Comparison of ENCODE assay signal across 1 cellular context in the genomic region with DNA sequence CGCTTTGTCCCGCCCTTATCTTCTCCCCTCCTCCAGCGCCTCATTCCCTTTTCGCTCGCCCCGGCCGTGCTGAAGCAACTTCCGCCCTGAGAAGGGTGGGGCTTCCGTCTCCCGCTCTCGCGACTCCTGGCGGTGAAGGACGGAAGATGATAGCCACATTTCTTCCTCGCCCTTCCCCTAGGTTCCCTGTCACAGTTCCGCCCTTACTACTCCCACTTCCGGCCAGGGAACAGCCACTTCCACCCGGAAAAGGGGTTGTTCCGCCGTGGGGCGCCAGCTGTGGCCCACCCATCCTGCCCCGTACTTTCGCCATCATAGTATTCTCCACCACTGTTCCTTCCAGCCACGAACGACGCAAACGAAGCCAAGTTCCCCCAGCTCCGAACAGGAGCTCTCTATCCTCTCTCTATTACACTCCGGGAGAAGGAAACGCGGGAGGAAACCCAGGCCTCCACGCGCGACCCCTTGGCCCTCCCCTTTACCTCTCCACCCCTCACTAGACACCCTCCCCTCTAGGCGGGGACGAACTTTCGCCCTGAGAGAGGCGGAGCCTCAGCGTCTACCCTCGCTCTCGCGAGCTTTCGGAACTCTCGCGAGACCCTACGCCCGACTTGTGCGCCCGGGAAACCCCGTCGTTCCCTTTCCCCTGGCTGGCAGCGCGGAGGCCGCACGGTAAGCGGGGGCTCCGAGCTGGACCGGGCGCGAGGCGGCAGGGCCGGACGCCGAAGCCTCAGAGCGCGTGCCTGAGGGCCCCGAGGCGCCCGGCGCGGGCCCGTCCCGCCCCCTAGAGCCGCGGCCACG.
TF ChIP-seq lines count a peak whose summit lies in the region.

A gene (plus strand): TSS at position 638 of the 801 bp plus-strand sequence. CDS start 520 bp downstream, outside the sequence.

TF ChIP-seq in K562, 482 proteins besides CTCF, POLR2A, EP300 and RAD21 (continued from another document and continues in another):
- TF ChIP-seq, protein P1, sequence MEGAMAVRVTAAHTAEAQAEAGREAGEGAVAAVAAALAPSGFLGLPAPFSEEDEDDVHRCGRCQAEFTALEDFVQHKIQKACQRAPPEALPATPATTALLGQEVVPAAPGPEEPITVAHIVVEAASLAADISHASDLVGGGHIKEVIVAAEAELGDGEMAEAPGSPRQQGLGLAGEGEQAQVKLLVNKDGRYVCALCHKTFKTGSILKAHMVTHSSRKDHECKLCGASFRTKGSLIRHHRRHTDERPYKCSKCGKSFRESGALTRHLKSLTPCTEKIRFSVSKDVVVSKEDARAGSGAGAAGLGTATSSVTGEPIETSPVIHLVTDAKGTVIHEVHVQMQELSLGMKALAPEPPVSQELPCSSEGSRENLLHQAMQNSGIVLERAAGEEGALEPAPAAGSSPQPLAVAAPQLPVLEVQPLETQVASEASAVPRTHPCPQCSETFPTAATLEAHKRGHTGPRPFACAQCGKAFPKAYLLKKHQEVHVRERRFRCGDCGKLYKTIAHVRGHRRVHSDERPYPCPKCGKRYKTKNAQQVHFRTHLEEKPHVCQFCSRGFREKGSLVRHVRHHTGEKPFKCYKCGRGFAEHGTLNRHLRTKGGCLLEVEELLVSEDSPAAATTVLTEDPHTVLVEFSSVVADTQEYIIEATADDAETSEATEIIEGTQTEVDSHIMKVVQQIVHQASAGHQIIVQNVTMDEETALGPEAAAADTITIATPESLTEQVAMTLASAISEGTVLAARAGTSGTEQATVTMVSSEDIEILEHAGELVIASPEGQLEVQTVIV (CRISPR knock-in tag; IDR thresholded peaks at IDR 0.05; ENCODE audit: borderline replicate concordance): no peak
- TF ChIP-seq HLTF (IDR thresholded peaks at IDR 0.05): peak; percentile 91
- peak; percentile 89 for TF ChIP-seq POLR2H (tag; IDR thresholded peaks at IDR 0.05; ENCODE audit: low read depth)
- TF ChIP-seq RUNX1 (IDR thresholded peaks at IDR 0.05; ENCODE audit: low read depth): peak; percentile 85; the same call in 1 of the 2 replicates
- TF ChIP-seq ZNF551 (CRISPR knock-in tag; IDR thresholded peaks at IDR 0.05): no peak
- TF ChIP-seq ZNF408 (CRISPR knock-in tag; IDR thresholded peaks at IDR 0.05; ENCODE audit: low read depth): no peak
- TF ChIP-seq, protein P2, sequence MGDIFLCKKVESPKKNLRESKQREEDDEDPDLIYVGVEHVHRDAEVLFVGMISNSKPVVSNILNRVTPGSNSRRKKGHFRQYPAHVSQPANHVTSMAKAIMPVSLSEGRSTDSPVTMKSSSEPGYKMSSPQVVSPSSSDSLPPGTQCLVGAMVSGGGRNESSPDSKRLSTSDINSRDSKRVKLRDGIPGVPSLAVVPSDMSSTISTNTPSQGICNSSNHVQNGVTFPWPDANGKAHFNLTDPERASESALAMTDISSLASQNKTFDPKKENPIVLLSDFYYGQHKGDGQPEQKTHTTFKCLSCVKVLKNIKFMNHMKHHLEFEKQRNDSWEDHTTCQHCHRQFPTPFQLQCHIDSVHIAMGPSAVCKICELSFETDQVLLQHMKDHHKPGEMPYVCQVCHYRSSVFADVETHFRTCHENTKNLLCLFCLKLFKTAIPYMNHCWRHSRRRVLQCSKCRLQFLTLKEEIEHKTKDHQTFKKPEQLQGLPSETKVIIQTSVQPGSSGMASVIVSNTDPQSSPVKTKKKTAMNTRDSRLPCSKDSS (IDR thresholded peaks at IDR 0.05; ENCODE audit: low read depth, partially characterized antibody): no peak
- TF ChIP-seq NEUROD1 (IDR thresholded peaks at IDR 0.05; ENCODE audit: borderline replicate concordance, low read depth, low read length, partially characterized antibody): peak; percentile 78
- TF ChIP-seq ZNF23 (CRISPR knock-in tag; IDR thresholded peaks at IDR 0.05): no peak
- TF ChIP-seq HMG20B (CRISPR knock-in tag; IDR thresholded peaks at IDR 0.05): no peak
- no peak for TF ChIP-seq ZNF717 (CRISPR knock-in tag; IDR thresholded peaks at IDR 0.05)
- no peak for TF ChIP-seq RBM22 (IDR thresholded peaks at IDR 0.05; ENCODE audit: low read depth, low read length, poor library complexity, severe bottlenecking)
- TF ChIP-seq ZNF121 (CRISPR knock-in tag; conservative IDR thresholded peaks at IDR 0.05): no peak
- TF ChIP-seq, protein P3, sequence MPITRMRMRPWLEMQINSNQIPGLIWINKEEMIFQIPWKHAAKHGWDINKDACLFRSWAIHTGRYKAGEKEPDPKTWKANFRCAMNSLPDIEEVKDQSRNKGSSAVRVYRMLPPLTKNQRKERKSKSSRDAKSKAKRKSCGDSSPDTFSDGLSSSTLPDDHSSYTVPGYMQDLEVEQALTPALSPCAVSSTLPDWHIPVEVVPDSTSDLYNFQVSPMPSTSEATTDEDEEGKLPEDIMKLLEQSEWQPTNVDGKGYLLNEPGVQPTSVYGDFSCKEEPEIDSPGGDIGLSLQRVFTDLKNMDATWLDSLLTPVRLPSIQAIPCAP (CRISPR knock-in tag; IDR thresholded peaks at IDR 0.05; ENCODE audit: borderline replicate concordance): no peak
- TF ChIP-seq, protein P4, sequence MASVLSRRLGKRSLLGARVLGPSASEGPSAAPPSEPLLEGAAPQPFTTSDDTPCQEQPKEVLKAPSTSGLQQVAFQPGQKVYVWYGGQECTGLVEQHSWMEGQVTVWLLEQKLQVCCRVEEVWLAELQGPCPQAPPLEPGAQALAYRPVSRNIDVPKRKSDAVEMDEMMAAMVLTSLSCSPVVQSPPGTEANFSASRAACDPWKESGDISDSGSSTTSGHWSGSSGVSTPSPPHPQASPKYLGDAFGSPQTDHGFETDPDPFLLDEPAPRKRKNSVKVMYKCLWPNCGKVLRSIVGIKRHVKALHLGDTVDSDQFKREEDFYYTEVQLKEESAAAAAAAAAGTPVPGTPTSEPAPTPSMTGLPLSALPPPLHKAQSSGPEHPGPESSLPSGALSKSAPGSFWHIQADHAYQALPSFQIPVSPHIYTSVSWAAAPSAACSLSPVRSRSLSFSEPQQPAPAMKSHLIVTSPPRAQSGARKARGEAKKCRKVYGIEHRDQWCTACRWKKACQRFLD (CRISPR knock-in tag; IDR thresholded peaks at IDR 0.05): peak; percentile 87
- no peak for TF ChIP-seq CBX2 (IDR thresholded peaks at IDR 0.05; ENCODE audit: insufficient read depth, low read length, poor library complexity, severe bottlenecking)
- TF ChIP-seq ATF7 (IDR thresholded peaks at IDR 0.05): peak; percentile 93
- no peak for TF ChIP-seq TAL1 (IDR thresholded peaks at IDR 0.05)
- no peak for TF ChIP-seq ZNF274 (IDR thresholded peaks at IDR 0.05; ENCODE audit: borderline replicate concordance, low read depth, low read length)
- peak; percentile 97 for TF ChIP-seq TAF1 (IDR thresholded peaks at IDR 0.05; ENCODE audit: control insufficient read depth, extremely low read depth, insufficient read depth, low read length, severe bottlenecking)
- TF ChIP-seq STAT5B (CRISPR knock-in tag; IDR thresholded peaks at IDR 0.05): no peak
- 0 out of 2 replicates have a peak, but pooled peaks have one; percentile 51 for TF ChIP-seq ZC3H8 (IDR thresholded peaks at IDR 0.05)
- TF ChIP-seq RHOXF2B (CRISPR knock-in tag; conservative IDR thresholded peaks at IDR 0.05): no peak
- TF ChIP-seq, protein P5, sequence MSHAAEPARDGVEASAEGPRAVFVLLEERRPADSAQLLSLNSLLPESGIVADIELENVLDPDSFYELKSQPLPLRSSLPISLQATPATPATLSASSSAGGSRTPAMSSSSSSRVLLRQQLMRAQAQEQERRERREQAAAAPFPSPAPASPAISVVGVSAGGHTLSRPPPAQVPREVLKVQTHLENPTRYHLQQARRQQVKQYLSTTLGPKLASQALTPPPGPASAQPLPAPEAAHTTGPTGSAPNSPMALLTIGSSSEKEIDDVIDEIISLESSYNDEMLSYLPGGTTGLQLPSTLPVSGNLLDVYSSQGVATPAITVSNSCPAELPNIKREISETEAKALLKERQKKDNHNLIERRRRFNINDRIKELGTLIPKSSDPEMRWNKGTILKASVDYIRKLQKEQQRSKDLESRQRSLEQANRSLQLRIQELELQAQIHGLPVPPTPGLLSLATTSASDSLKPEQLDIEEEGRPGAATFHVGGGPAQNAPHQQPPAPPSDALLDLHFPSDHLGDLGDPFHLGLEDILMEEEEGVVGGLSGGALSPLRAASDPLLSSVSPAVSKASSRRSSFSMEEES (CRISPR knock-in tag; IDR thresholded peaks at IDR 0.05): peak; percentile 5; the same call in 1 of the 2 replicates
- no peak for TF ChIP-seq ZNF354B (CRISPR knock-in tag; IDR thresholded peaks at IDR 0.05)
- TF ChIP-seq, protein P6, sequence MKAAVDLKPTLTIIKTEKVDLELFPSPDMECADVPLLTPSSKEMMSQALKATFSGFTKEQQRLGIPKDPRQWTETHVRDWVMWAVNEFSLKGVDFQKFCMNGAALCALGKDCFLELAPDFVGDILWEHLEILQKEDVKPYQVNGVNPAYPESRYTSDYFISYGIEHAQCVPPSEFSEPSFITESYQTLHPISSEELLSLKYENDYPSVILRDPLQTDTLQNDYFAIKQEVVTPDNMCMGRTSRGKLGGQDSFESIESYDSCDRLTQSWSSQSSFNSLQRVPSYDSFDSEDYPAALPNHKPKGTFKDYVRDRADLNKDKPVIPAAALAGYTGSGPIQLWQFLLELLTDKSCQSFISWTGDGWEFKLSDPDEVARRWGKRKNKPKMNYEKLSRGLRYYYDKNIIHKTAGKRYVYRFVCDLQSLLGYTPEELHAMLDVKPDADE (conservative IDR thresholded peaks at IDR 0.05; ENCODE audit: control insufficient read depth, low read depth, low read length): peak; percentile 85
- TF ChIP-seq HMG20A (CRISPR knock-in tag; conservative IDR thresholded peaks at IDR 0.05): no peak
- no peak for TF ChIP-seq ZNF785 (CRISPR knock-in tag; IDR thresholded peaks at IDR 0.05)
- no peak for TF ChIP-seq PHTF2 (CRISPR knock-in tag; IDR thresholded peaks at IDR 0.05)
- TF ChIP-seq BACH1 (tag; IDR thresholded peaks at IDR 0.05): no peak
- no peak for TF ChIP-seq NFE2L1 (tag; IDR thresholded peaks at IDR 0.05; ENCODE audit: borderline replicate concordance, low read depth)
- TF ChIP-seq, protein P7, sequence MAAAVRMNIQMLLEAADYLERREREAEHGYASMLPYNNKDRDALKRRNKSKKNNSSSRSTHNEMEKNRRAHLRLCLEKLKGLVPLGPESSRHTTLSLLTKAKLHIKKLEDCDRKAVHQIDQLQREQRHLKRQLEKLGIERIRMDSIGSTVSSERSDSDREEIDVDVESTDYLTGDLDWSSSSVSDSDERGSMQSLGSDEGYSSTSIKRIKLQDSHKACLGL (CRISPR knock-in tag; IDR thresholded peaks at IDR 0.05; ENCODE audit: borderline replicate concordance, poor library complexity, severe bottlenecking): peak; percentile 90
- peak; percentile 63 for TF ChIP-seq PCBP1 (IDR thresholded peaks at IDR 0.05; ENCODE audit: low read depth, low read length, poor library complexity, severe bottlenecking)
- TF ChIP-seq NR1H2 (CRISPR knock-in tag; IDR thresholded peaks at IDR 0.05): no peak; the same call in 1 of the 2 replicates
- no peak for TF ChIP-seq NFYB (IDR thresholded peaks at IDR 0.05; ENCODE audit: extremely low read depth, insufficient read length)
- TF ChIP-seq, protein P8, sequence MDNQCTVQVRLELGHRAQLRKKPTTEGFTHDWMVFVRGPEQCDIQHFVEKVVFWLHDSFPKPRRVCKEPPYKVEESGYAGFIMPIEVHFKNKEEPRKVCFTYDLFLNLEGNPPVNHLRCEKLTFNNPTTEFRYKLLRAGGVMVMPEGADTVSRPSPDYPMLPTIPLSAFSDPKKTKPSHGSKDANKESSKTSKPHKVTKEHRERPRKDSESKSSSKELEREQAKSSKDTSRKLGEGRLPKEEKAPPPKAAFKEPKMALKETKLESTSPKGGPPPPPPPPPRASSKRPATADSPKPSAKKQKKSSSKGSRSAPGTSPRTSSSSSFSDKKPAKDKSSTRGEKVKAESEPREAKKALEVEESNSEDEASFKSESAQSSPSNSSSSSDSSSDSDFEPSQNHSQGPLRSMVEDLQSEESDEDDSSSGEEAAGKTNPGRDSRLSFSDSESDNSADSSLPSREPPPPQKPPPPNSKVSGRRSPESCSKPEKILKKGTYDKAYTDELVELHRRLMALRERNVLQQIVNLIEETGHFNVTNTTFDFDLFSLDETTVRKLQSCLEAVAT (IDR thresholded peaks at IDR 0.05): peak in 1 of 2 experiments; percentile 44; a peak in 1 of 4 replicates
- TF ChIP-seq, protein P9, sequence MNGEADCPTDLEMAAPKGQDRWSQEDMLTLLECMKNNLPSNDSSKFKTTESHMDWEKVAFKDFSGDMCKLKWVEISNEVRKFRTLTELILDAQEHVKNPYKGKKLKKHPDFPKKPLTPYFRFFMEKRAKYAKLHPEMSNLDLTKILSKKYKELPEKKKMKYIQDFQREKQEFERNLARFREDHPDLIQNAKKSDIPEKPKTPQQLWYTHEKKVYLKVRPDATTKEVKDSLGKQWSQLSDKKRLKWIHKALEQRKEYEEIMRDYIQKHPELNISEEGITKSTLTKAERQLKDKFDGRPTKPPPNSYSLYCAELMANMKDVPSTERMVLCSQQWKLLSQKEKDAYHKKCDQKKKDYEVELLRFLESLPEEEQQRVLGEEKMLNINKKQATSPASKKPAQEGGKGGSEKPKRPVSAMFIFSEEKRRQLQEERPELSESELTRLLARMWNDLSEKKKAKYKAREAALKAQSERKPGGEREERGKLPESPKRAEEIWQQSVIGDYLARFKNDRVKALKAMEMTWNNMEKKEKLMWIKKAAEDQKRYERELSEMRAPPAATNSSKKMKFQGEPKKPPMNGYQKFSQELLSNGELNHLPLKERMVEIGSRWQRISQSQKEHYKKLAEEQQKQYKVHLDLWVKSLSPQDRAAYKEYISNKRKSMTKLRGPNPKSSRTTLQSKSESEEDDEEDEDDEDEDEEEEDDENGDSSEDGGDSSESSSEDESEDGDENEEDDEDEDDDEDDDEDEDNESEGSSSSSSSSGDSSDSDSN (IDR thresholded peaks at IDR 0.05; ENCODE audit: borderline replicate concordance in 1 of 2, low read depth in 2 of 2, low read length in 2 of 2): no peak
